ENCODE assay signal across 8 cellular contexts in the genomic region with DNA sequence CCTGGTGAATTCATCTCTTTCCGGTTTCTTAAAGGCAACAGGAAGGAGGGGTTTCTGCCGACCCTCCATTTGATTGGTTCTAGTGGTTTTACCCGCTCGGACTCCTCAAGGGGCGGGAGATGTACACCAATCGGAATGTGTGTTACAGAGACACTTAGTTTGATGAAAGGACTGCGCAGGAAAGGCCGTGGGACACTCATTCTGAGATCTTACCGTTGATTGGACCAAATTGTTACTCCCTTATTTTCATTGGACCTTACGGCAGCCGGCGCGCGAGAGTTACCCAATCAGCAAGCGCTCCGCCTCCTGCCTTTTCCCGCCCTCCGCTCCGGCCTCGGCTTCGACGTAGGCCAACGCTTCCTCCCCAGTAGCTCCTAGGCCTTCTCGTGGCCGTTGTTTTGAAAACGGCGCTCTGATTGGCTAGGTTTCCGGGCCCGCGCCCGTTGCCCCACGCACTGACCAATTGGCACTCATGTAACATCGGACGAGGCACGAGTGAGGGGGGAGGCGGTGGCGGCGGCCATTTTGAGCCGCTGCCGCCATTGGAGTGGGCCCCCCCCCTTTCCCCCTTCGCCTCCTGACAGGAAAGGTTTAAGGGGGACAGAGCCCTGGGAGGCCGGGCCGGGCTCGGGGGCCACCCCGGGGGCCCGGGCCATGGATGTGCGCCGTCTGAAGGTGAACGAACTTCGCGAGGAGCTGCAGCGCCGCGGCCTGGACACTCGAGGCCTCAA. TPM values are rescaled to one million over a fixed set of nuclear protein-coding genes. Genes with fewer than 3 reads are reported as not detected.
DNase-seq lines count a peak whose midpoint lies in the region; ATAC-seq and TF ChIP-seq lines count a peak whose summit lies in the region.

TSS of gene HNRNPUL1 (plus strand) at position 523 of the 731 bp plus-strand sequence. CDS start at position 655, 132 bp downstream.

- H3K27ac ChIP-seq in C4-2B: peak within 1 kb of the TSS; percentile 100

- peak; percentile 15 for TF ChIP-seq CTCF in C4-2B (conservative IDR thresholded peaks at IDR 0.05)

- intact Hi-C loops in left colon (cut with DNase I, micrococcal nuclease): loop anchor here in 1 of 2 donors (5.0 kb wide), 1 partner anchor 62 kb away; no protein-coding TSS in a partner anchor

- DNase-seq in NCI-H748 (lab: John Stamatoyannopoulos, UW; ENCODE audit: unreplicated experiment) (peak; percentile 100), cortex of kidney (lab: John Stamatoyannopoulos, UW) (peak; percentile 83), left colon (peak; percentile 97 to 99)
- DNase-seq in activated CD4-positive, alpha-beta T cell treated with anti-CD3 and anti-CD28 coated beads, Interleukin-2, amount 50 U/mL, for 1 hour: peak; percentile 99
- peak; percentile 99 for DNase-seq in stimulated activated CD4-positive, alpha-beta T cell treated with anti-CD3 and anti-CD28 coated beads, Interleukin-1b, Interleukin-23, amount 100 ng/mL, for 48 hours

- ATAC-seq in GM19351 (IDR thresholded peaks at IDR 0.05; ENCODE audit: unreplicated experiment): peak; percentile 64
- peak; percentile 73 for ATAC-seq in HG03521 (IDR thresholded peaks at IDR 0.05; ENCODE audit: unreplicated experiment)
- peak; percentile 74 for ATAC-seq in left colon

RNA-seq across cellular contexts. Expression of gene HNRNPUL1, which starts in this region (rescaled TPM):
- total RNA-seq in left colon: 100 to 1,000 TPM; 162 to 172 TPM

Comparison
In these comparisons a context has a peak if more than half of its experiments do, and no peak if none do; other contexts are left out.
1. Peak in every context shown above with its lines: DNase-seq, ATAC-seq and H3K27ac ChIP-seq.